In the genomic region with DNA sequence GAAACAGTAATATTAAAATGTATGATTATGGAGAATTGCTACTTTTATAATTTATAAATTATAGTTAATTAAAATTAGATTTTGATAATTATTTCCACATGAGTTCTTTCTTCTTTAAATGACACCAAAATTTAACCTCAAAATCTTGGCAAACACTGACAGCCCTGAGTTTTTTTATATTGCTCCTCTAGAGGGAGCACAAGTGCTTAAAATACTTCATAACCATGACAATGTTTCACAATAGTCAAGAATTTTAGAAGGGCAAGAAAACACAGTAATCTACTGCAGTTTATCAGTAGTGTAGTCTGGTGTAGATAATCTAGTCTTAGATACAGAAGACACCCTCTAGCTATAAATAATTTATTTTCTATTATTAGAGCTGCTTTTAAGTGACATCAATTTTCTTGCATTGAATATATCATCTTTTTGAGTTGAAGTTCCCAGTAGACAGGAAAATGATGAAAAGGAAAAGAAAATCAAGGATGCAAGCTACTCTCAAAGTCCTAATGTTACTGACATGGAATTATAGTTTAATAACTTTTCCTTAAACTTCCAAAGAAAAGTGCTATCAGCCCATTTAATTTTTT, we compare ENCODE assay signal across 8 cellular contexts. TPM values are rescaled to one million over a fixed set of nuclear protein-coding genes. Genes with fewer than 3 reads are reported as not detected.
DNase-seq lines count a peak whose midpoint lies in the region; ATAC-seq and TF ChIP-seq lines count a peak whose summit lies in the region.

No MANE protein-coding gene starts in this region.

- intact Hi-C loops in mammary epithelial cell (cut with micrococcal nuclease), result loop anchor here (1.0 to 5.0 kb wide), 4 partner anchors 113 to 1008 kb away; partner anchors contain the start of genes GPR137C and TXNDC16
- intact Hi-C loops in uterus (cut with DNase I; ENCODE audit: low total_unique reads), result no loop called here

- no peak for TF ChIP-seq POLR2A in uterus (IDR thresholded peaks at IDR 0.05)

- H3K4me2 ChIP-seq in mammary epithelial cell (ENCODE audit: insufficient read depth, low read depth, low read length), result no peak overlapping the region

- no peaks in the 10 kb centered on the region for H3K36me3 ChIP-seq in mammary epithelial cell (ENCODE audit: insufficient read depth, low read length)
- H3K36me3 ChIP-seq in uterus, result no peaks in the 10 kb centered on the region

- TF ChIP-seq CTCF in mammary epithelial cell (conservative IDR thresholded peaks at IDR 0.05 in 1 of 2, IDR thresholded peaks at IDR 0.05 in 1 of 2; ENCODE audit: extremely low read depth in 1 of 2, insufficient read depth in 1 of 2, low read depth in 1 of 2, low read length in 2 of 2), result peak; percentile 54 to 59
- TF ChIP-seq CTCF in uterus (IDR thresholded peaks at IDR 0.05), result peak; percentile 62 to 82 (median 68)

- no peaks in the 10 kb centered on the region for H4K20me1 ChIP-seq in mammary epithelial cell (ENCODE audit: insufficient read depth, low read length)

- H3K9me3 ChIP-seq in mammary epithelial cell (replicated peaks; ENCODE audit: insufficient read depth, low read length) (no peaks in the 10 kb centered on the region), uterus (no peaks in the 10 kb centered on the region)

- H2AFZ ChIP-seq in mammary epithelial cell (ENCODE audit: low read depth, low read length), result no peak overlapping the region

- H3K27me3 ChIP-seq in mammary epithelial cell (ENCODE audit: insufficient read depth, low read length), result no peaks in the 10 kb centered on the region
- H3K27me3 ChIP-seq in uterus, result no peaks in the 10 kb centered on the region

- ATAC-seq in HG03457 (IDR thresholded peaks at IDR 0.05; ENCODE audit: unreplicated experiment), result no peak

- no peaks in the 10 kb centered on the region for H3K79me2 ChIP-seq in mammary epithelial cell (ENCODE audit: insufficient read depth, low read length)

- dilution Hi-C loops in mammary epithelial cell (cut with HindIII; ENCODE audit: low sequenced_read_pairs), result loop anchor here (25.0 kb wide), 1 partner anchor 188 kb away; no protein-coding TSS in a partner anchor

- no TSS peak for BruUV-seq in mammary epithelial cell (replicated peaks; lab: Mats Ljungman, UMichigan)

- H3K27ac ChIP-seq in mammary epithelial cell (ENCODE audit: insufficient read depth, low read depth, low read length) (no peak overlapping the region), uterus (no peak overlapping the region)

- H3K4me3 ChIP-seq in mammary epithelial cell (replicated peaks in 1 of 3; ENCODE audit: insufficient read depth in 1 of 3, low read depth in 2 of 3, low read length in 3 of 3) (no peak overlapping the region), uterus (no peak overlapping the region)

- H3K4me1 ChIP-seq in mammary epithelial cell (ENCODE audit: insufficient read depth, low read length) (no peaks in the 10 kb centered on the region), uterus (no peaks in the 10 kb centered on the region)

- in situ Hi-C loops in mammary epithelial cell (cut with MboI; ENCODE audit: low sequenced_read_pairs in 2 of 2), result loop anchor here (5.0 to 10.0 kb wide), 2 partner anchors 173 to 175 kb away; no protein-coding TSS in a partner anchor

- no peak overlapping the region for H3K9ac ChIP-seq in mammary epithelial cell (ENCODE audit: insufficient read depth, low read length)

- peak; percentile 19 for DNase-seq in COR-L47 (lab: John Stamatoyannopoulos, UW)
- peak; percentile 55 for DNase-seq in H4 (ENCODE audit: low spot score)
- peak; percentile 22 for DNase-seq in NCI-H748 treated with DMSO at 0.1 percent for 48 hours (lab: John Stamatoyannopoulos, UW)
- DNase-seq in mammary epithelial cell, result peak; percentile 26
- peak; percentile 59 for DNase-seq in kidney glomerular epithelial cell (lab: John Stamatoyannopoulos, UW)
- no peak for DNase-seq in uterus
- DNase-seq in stimulated activated CD8-positive, alpha-beta memory T cell treated with anti-CD3 and anti-CD28 coated beads, Interleukin-4, amount 100 ng/mL, for 48 hours, result no peak

- CTCF ChIA-PET in mammary epithelial cell (lab: Charles Lee; ENCODE audit: low non-redundant PET), result no interaction called here

RNA-seq across cellular contexts. Expression of gene PTGER2, which starts 14.3 kb away (rescaled TPM):
- total RNA-seq in H4 (2014; rRNA removed; shearing (Covaris generic)), result 3.7 and 5.7 TPM in 2 replicates
- 1 to 10 TPM in 1 of 2 donors, under 1 TPM in 1; 0.49 to 2.8 TPM for total RNA-seq in mammary epithelial cell
- polyA plus RNA-seq in mammary epithelial cell, result 4.2 TPM
- polyA minus RNA-seq in mammary epithelial cell, result 2.6 TPM
- 1 to 10 TPM; 1.5 to 7.1 (median 4.7) TPM for total RNA-seq in uterus

RNA-seq across cellular contexts. Expression of gene PTGDR, which starts 32.3 kb away (rescaled TPM):
- total RNA-seq in H4 (2014; rRNA removed; shearing (Covaris generic)), result not detected in 2 replicates
- total RNA-seq in mammary epithelial cell (not detected), uterus (1 to 10 TPM in 2 of 4 donors, under 1 TPM in 2; 0.26 to 2.9 (median 0.87) TPM)
- polyA plus RNA-seq in mammary epithelial cell, result not detected
- polyA minus RNA-seq in mammary epithelial cell, result not detected

Comparison
In these comparisons a context has a peak if more than half of its experiments do, and no peak if none do; other contexts are left out.
1. DNase-seq: peak in COR-L47 (single experiment), H4 (single experiment), NCI-H748 treated with DMSO at 0.1 percent for 48 hours (single experiment), mammary epithelial cell (single experiment) and kidney glomerular epithelial cell (single experiment); none in uterus (0 of 2) and stimulated activated CD8-positive, alpha-beta memory T cell treated with anti-CD3 and anti-CD28 coated beads, Interleukin-4, amount 100 ng/mL, for 48 hours (single experiment).